In genomic region chr18:78546281-78546680, GRCh38 we compare ENCODE assay signal across 27 cellular contexts.
"Had no signal": no experiment of that assay in that cellular context is flagged by ENCODE, and none has a peak within 500 bp of the region (broad histone marks: within the 10 kb centered on the region; RNA-seq: fewer than 3 reads in every experiment).

No MANE protein-coding gene starts in this region.

- H3K27me3 Mint-ChIP-seq: stimulated activated memory B cell treated with anti-CD40 and anti-IgM and Interleukin-4, amounts not matched to agents 10 μg/mL and 1 μg/mL and 100 μg/mL, for 72 hours had no signal

- H3K27me3 ChIP-seq: suprapubic skin, thyroid gland, tibial nerve, transverse colon, upper lobe of left lung, upper lobe of right lung, uterus, vagina had no signal

- H3K9me3 ChIP-seq: stomach, suprapubic skin, thoracic aorta, thyroid gland, tibial artery, tibial nerve, transverse colon, upper lobe of left lung, upper lobe of right lung, uterus, vagina had no signal

- ATAC-seq: stimulated activated effector memory CD8-positive, alpha-beta T cell treated with anti-CD3 and anti-CD28 coated beads, Interleukin-12 subunit alpha, Interleukin-12 subunit beta, amount 100 ng/mL, for 72 hours; stimulated activated memory B cell treated with anti-CD40 and anti-IgM and Interleukin-4, amounts not matched to agents 10 μg/mL and 1 μg/mL and 100 μg/mL, for 72 hours; stimulated activated naive B cell treated with anti-CD40 and anti-IgM and Interleukin-4, amounts not matched to agents 10 μg/mL and 1 μg/mL and 100 μg/mL, for 72 hours; stimulated activated naive CD8-positive, alpha-beta T cell treated with anti-CD3 and anti-CD28 coated beads, Interleukin-15, amount 100 ng/mL, for 72 hours; stimulated activated naive CD8-positive, alpha-beta T cell treated with anti-CD3 and anti-CD28 coated beads, Interleukin-15, Interleukin-2, amounts not matched to agents 100 U/mL and 50 U/mL, for 24 hours; upper lobe of right lung had no signal

- H3K36me3 Mint-ChIP-seq: stimulated activated effector memory CD8-positive, alpha-beta T cell treated with anti-CD3 and anti-CD28 coated beads, Interleukin-12 subunit alpha, Interleukin-12 subunit beta, amount 100 ng/mL, for 72 hours; stimulated activated memory B cell treated with anti-CD40 and anti-IgM and Interleukin-4, amounts not matched to agents 10 μg/mL and 1 μg/mL and 100 μg/mL, for 72 hours; stimulated activated naive B cell treated with anti-CD40 and anti-IgM and Interleukin-4, amounts not matched to agents 10 μg/mL and 1 μg/mL and 100 μg/mL, for 72 hours had no signal

- H3K4me1 ChIP-seq: tibial artery, transverse colon, uterus had no signal

- DNase-seq: stimulated activated CD4-positive, alpha-beta T cell treated with anti-CD3 and anti-CD28 coated beads, Interleukin-2, amount 100 ng/mL, for 48 hours; stimulated activated CD4-positive, alpha-beta T cell treated with anti-CD3 and anti-CD28 coated beads, Interleukin-4, amount 100 ng/mL, for 1 hour; stimulated activated CD4-positive, alpha-beta T cell treated with anti-CD3 and anti-CD28 coated beads, Interleukin-4, amount 100 ng/mL, for 24 hours; stimulated activated CD4-positive, alpha-beta T cell treated with anti-CD3 and anti-CD28 coated beads, Interleukin-4, amount 100 ng/mL, for 4 hours; stimulated activated CD8-positive, alpha-beta memory T cell treated with anti-CD3 and anti-CD28 coated beads, Interleukin-4, amount 100 ng/mL, for 48 hours; stimulated activated naive B cell treated with anti-CD40 and anti-IgM and Interleukin-4, amounts not matched to agents 10 μg/mL and 1 μg/mL and 100 μg/mL, for 72 hours; stimulated activated naive CD4-positive, alpha-beta T cell; stimulated activated naive CD4-positive, alpha-beta T cell treated with Interleukin-2 at 50 U/mL for 16 hours; stimulated activated naive CD8-positive, alpha-beta T cell treated with anti-CD3 and anti-CD28 coated beads, Interleukin-15, amount 100 ng/mL, for 72 hours; stimulated activated naive CD8-positive, alpha-beta T cell treated with anti-CD3 and anti-CD28 coated beads, Interleukin-15, Interleukin-2, amounts not matched to agents 100 U/mL and 50 U/mL, for 24 hours; stomach; substantia nigra; thyroid gland; tibial artery; transverse colon; trophoblast cell; upper lobe of left lung; upper lobe of right lung; uterus had no signal

- H3K27ac Mint-ChIP-seq: stimulated activated effector memory CD8-positive, alpha-beta T cell treated with anti-CD3 and anti-CD28 coated beads, Interleukin-12 subunit alpha, Interleukin-12 subunit beta, amount 100 ng/mL, for 72 hours; stimulated activated memory B cell treated with anti-CD40 and anti-IgM and Interleukin-4, amounts not matched to agents 10 μg/mL and 1 μg/mL and 100 μg/mL, for 72 hours; stimulated activated naive B cell treated with anti-CD40 and anti-IgM and Interleukin-4, amounts not matched to agents 10 μg/mL and 1 μg/mL and 100 μg/mL, for 72 hours; stimulated activated naive CD8-positive, alpha-beta T cell treated with anti-CD3 and anti-CD28 coated beads, Interleukin-15, amount 100 ng/mL, for 72 hours; stimulated activated naive CD8-positive, alpha-beta T cell treated with anti-CD3 and anti-CD28 coated beads, Interleukin-15, Interleukin-2, amounts not matched to agents 100 ng/mL and 50 ng/mL, for 24 hours; type B pancreatic cell had no signal

- H3K36me3 ChIP-seq: stomach, suprapubic skin, thoracic aorta, thyroid gland, tibial artery, tibial nerve, transverse colon, upper lobe of left lung, upper lobe of right lung, uterus, vagina had no signal

- H3K27ac ChIP-seq: stomach, suprapubic skin, thoracic aorta, thyroid gland, tibial artery, tibial nerve, transverse colon, upper lobe of left lung, upper lobe of right lung, uterus, vagina had no signal

- H3K4me1 Mint-ChIP-seq: stimulated activated effector memory CD8-positive, alpha-beta T cell treated with anti-CD3 and anti-CD28 coated beads, Interleukin-12 subunit alpha, Interleukin-12 subunit beta, amount 100 ng/mL, for 72 hours; stimulated activated memory B cell treated with anti-CD40 and anti-IgM and Interleukin-4, amounts not matched to agents 10 μg/mL and 1 μg/mL and 100 μg/mL, for 72 hours; stimulated activated naive B cell treated with anti-CD40 and anti-IgM and Interleukin-4, amounts not matched to agents 10 μg/mL and 1 μg/mL and 100 μg/mL, for 72 hours; stimulated activated naive CD8-positive, alpha-beta T cell treated with anti-CD3 and anti-CD28 coated beads, Interleukin-15, amount 100 ng/mL, for 72 hours had no signal

- H3K4me3 Mint-ChIP-seq: stimulated activated effector memory CD8-positive, alpha-beta T cell treated with anti-CD3 and anti-CD28 coated beads, Interleukin-12 subunit alpha, Interleukin-12 subunit beta, amount 100 ng/mL, for 72 hours; stimulated activated memory B cell treated with anti-CD40 and anti-IgM and Interleukin-4, amounts not matched to agents 10 μg/mL and 1 μg/mL and 100 μg/mL, for 72 hours; stimulated activated naive B cell treated with anti-CD40 and anti-IgM and Interleukin-4, amounts not matched to agents 10 μg/mL and 1 μg/mL and 100 μg/mL, for 72 hours; stimulated activated naive CD8-positive, alpha-beta T cell treated with anti-CD3 and anti-CD28 coated beads, Interleukin-15, amount 100 ng/mL, for 72 hours; stimulated activated naive CD8-positive, alpha-beta T cell treated with anti-CD3 and anti-CD28 coated beads, Interleukin-15, Interleukin-2, amounts not matched to agents 100 ng/mL and 50 ng/mL, for 24 hours; type B pancreatic cell had no signal

- H3K4me3 ChIP-seq: stomach, suprapubic skin, thoracic aorta, thyroid gland, tibial artery, tibial nerve, transverse colon, upper lobe of left lung, upper lobe of right lung, uterus, vagina had no signal

- H3K9me3 Mint-ChIP-seq: type B pancreatic cell had no signal
